ENCODE assay signal across 8 cellular contexts in the genomic region with DNA sequence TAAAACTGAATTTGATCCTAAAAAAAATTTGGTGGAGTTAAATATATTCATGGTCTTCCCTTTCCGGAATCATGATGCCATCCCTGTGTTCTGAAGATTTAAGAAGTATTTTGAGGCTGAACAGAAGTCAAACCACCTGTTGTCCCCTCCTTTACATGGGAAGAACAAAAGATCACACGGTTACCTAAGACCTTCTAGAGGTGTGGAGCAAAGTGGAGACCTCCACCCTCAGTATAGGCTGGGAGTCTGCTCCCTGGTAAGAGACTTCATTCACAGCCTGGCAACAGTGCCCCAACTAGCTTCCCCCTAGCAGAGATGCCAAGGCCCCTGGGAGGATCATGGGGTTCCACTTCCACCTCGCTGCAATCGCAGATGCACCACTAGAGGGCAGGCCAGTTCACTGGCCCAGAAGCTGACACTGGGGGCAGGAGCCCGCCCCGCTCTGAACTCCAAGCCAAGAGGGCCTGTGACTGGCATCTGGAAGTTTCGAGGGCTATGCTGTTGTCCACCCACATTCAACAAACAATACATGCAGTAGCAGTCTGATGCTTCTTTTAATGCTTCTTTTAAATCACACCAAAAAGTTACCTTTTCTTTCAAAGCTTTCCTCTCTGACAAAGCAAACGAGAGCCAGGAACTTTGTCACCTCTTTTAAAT. TPM values are rescaled to one million over a fixed set of nuclear protein-coding genes. Genes with fewer than 3 reads are reported as not detected.
A peak's percentile ranks its signal among the peaks of the same experiment; 100 is the strongest.
DNase-seq lines count a peak whose midpoint lies in the region; ATAC-seq and TF ChIP-seq lines count a peak whose summit lies in the region.

No MANE protein-coding gene starts in this region.

- peak; percentile 64 to 70 (median 69) for DNase-seq in CD4-positive, alpha-beta memory T cell
- DNase-seq in NCI-H774 (lab: John Stamatoyannopoulos, UW) (peak; percentile 87), endodermal cell (peak; percentile 94), mucosa of gallbladder (ENCODE audit: low spot score) (peak; percentile 72)
- DNase-seq in activated CD8-positive, alpha-beta memory T cell treated with anti-CD3 and anti-CD28 coated beads for 24 hours: peak; percentile 90
- DNase-seq in stimulated activated CD8-positive, alpha-beta memory T cell treated with anti-CD3 and anti-CD28 coated beads, Interleukin-7, amount 100 ng/mL, for 24 hours (ENCODE audit: low read depth): peak; percentile 55

- no peak overlapping the region for H3K9ac ChIP-seq in endodermal cell (ENCODE audit: extremely low read depth, low read length, poor library complexity, severe bottlenecking)

- no peaks in the 10 kb centered on the region for H3K36me3 ChIP-seq in CD4-positive, alpha-beta memory T cell (ENCODE audit: insufficient read depth, low read length)
- no peaks in the 10 kb centered on the region for H3K36me3 ChIP-seq in endodermal cell (ENCODE audit: control insufficient read depth, insufficient read depth, low read length)

- no peaks in the 10 kb centered on the region for H3K27me3 Mint-ChIP-seq in CD4-positive, alpha-beta memory T cell
- H3K27me3 Mint-ChIP-seq in endodermal cell (ENCODE audit: insufficient read depth): no peaks in the 10 kb centered on the region

- no peaks in the 10 kb centered on the region for H3K36me3 Mint-ChIP-seq in CD4-positive, alpha-beta memory T cell
- no peaks in the 10 kb centered on the region for H3K36me3 Mint-ChIP-seq in endodermal cell (ENCODE audit: low read depth)

- no peak overlapping the region for H3K4me3 ChIP-seq in CD4-positive, alpha-beta memory T cell (ENCODE audit: low read length in 2 of 2)
- H3K4me3 ChIP-seq in endodermal cell (ENCODE audit: low read length): no peak overlapping the region

- POLR2A ChIA-PET in CD4-positive, alpha-beta memory T cell (lab: Charles Lee; ENCODE audit: partially characterized antibody): interaction anchor here (1.1 to 3.8 kb wide), 5 partner anchors 15 to 291 kb away, joined by 4 to 22 read pairs (median 6); partner anchors contain the start of genes PNRC1 and UBE2J1

- H3K4me3 Mint-ChIP-seq in CD4-positive, alpha-beta memory T cell: no peak overlapping the region
- H3K4me3 Mint-ChIP-seq in endodermal cell: no peak overlapping the region

- intact Hi-C loops in CD4-positive, alpha-beta memory T cell (cut with micrococcal nuclease): loop anchor here (1.0 to 5.0 kb wide), 6 partner anchors 15 to 390 kb away; no protein-coding TSS in a partner anchor

- peak overlapping the region in 5 of 7 donors; percentile 24 to 73 (median 56) for H3K27ac Mint-ChIP-seq in CD4-positive, alpha-beta memory T cell
- no peak overlapping the region for H3K27ac Mint-ChIP-seq in endodermal cell

- CTCF ChIA-PET in CD4-positive, alpha-beta memory T cell (lab: Charles Lee; ENCODE audit: partially characterized antibody): interaction anchor here (0.6 to 3.9 kb wide), 59 partner anchors 9 to 472 kb away, joined by 3 to 85 read pairs (median 4); partner anchors contain the start of genes GABRR1, GABRR2, LYRM2 and PM20D2

- no peaks in the 10 kb centered on the region for H3K27me3 ChIP-seq in CD4-positive, alpha-beta memory T cell (ENCODE audit: insufficient read depth, low read length)
- H3K27me3 ChIP-seq in endodermal cell (ENCODE audit: control insufficient read depth, insufficient read depth, low read length, poor library complexity, severe bottlenecking): no peaks in the 10 kb centered on the region

- TF ChIP-seq CTCF in endodermal cell (conservative IDR thresholded peaks at IDR 0.05): peak; percentile 98

- peaks cover 28% of the 10 kb centered on the region for H3K4me1 ChIP-seq in CD4-positive, alpha-beta memory T cell (ENCODE audit: insufficient read depth, low read length)
- no peaks in the 10 kb centered on the region for H3K4me1 ChIP-seq in endodermal cell (ENCODE audit: control insufficient read depth, insufficient read depth, low read length)

- no peak overlapping the region for H3K27ac ChIP-seq in CD4-positive, alpha-beta memory T cell (ENCODE audit: low read depth, low read length)
- H3K27ac ChIP-seq in endodermal cell (ENCODE audit: low read depth, low read length): no peak overlapping the region

- ATAC-seq in GM19372 (IDR thresholded peaks at IDR 0.05; ENCODE audit: low read depth, unreplicated experiment) (peak; percentile 66), HG03432 (IDR thresholded peaks at IDR 0.05; ENCODE audit: unreplicated experiment) (peak; percentile 80)

- WGBS in endodermal cell (ENCODE audit: insufficient coverage in 1 of 2, insufficient read length in 1 of 2), 2 experiments: 37 to 40% methylated on average over 4 to 8 of the region's 8 CpGs

- H3K9me3 ChIP-seq in CD4-positive, alpha-beta memory T cell (ENCODE audit: control insufficient read depth in 1 of 2, low read length in 2 of 2): no peaks in the 10 kb centered on the region
- H3K9me3 ChIP-seq in endodermal cell (ENCODE audit: control insufficient read depth, low read length): no peaks in the 10 kb centered on the region

- peaks cover 16 to 25% (median 23%) of the 10 kb centered on the region in 4 donors for H3K4me1 Mint-ChIP-seq in CD4-positive, alpha-beta memory T cell
- H3K4me1 Mint-ChIP-seq in endodermal cell: peaks cover 16% of the 10 kb centered on the region

- no peaks in the 10 kb centered on the region for H3K9me3 Mint-ChIP-seq in CD4-positive, alpha-beta memory T cell
- no peaks in the 10 kb centered on the region for H3K9me3 Mint-ChIP-seq in endodermal cell

RNA-seq across cellular contexts. Expression of gene UBE2J1, which starts 19.5 kb away (rescaled TPM):
- total RNA-seq in CD4-positive, alpha-beta memory T cell: 10 to 100 TPM; 21.9 to 22.6 TPM
- polyA plus RNA-seq in CD4-positive, alpha-beta memory T cell: 10 to 100 TPM; 34.1 to 53.8 TPM
- total RNA-seq in endodermal cell (10 to 100 TPM; 20.1 to 21.9 TPM), mucosa of gallbladder (32.5 TPM)
- polyA plus RNA-seq in endodermal cell (2013, experiment 1 of 2): 34.6 TPM
- 35.2 TPM for polyA plus RNA-seq in endodermal cell (2013, experiment 2 of 2)

RNA-seq across cellular contexts. Expression of gene RRAGD, which starts 40.1 kb away (rescaled TPM):
- total RNA-seq in CD4-positive, alpha-beta memory T cell: 1 to 10 TPM; 5.9 to 6.8 TPM
- 1 to 10 TPM; 3.1 to 3.8 TPM for polyA plus RNA-seq in CD4-positive, alpha-beta memory T cell
- total RNA-seq in endodermal cell (1 to 10 TPM in 1 of 2 donors, under 1 TPM in 1; 0.95 to 2.0 TPM), mucosa of gallbladder (19.8 TPM)
- 20.5 TPM for polyA plus RNA-seq in endodermal cell (2013, experiment 1 of 2)
- 18.0 TPM for polyA plus RNA-seq in endodermal cell (2013, experiment 2 of 2)

RNA-seq across cellular contexts. Expression of gene GABRR2, which starts 56.9 kb away (rescaled TPM):
- 1 to 10 TPM; 1.2 to 1.7 TPM for total RNA-seq in CD4-positive, alpha-beta memory T cell
- polyA plus RNA-seq in CD4-positive, alpha-beta memory T cell: under 1 TPM in 1 of 2 donors, not detected in 1; 0.10 TPM
- total RNA-seq in endodermal cell (under 1 TPM; 0.15 to 0.27 TPM), mucosa of gallbladder (0.92 TPM)
- 0.36 TPM for polyA plus RNA-seq in endodermal cell (2013, experiment 1 of 2)
- 0.17 TPM for polyA plus RNA-seq in endodermal cell (2013, experiment 2 of 2)
